ENCODE assay signal across 21 cellular contexts in the genomic region with DNA sequence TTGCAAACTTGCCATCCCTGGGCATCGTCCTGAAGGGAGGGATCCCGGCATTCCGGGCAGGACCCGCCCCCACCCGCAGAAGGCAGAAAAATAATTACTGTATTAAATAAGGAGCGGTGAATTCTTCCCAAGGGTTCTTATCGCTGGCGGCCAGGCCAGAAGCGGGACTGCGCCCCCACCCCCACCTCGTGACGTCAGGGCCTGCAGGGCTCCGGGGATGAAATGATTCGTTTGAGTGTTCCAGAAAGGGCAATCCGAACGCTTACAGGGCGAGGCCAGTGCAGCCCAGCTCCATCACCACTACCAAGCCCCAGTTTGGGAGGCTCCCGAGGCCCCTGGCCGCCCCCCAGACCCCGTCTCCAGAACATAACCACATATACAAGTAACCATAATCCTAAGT. TPM values are rescaled to one million over a fixed set of nuclear protein-coding genes. Genes with fewer than 3 reads are reported as not detected.
DNase-seq lines count a peak whose midpoint lies in the region; ATAC-seq and TF ChIP-seq lines count a peak whose summit lies in the region.
"Had no signal": no experiment of that assay in that cellular context is flagged by ENCODE, and none has a peak within 500 bp of the region (broad histone marks: within the 10 kb centered on the region; RNA-seq: fewer than 3 reads in every experiment).

No MANE protein-coding gene starts in this region.

- peaks cover 7 to 67% (median 63%) of the 10 kb centered on the region in 3 experiments; a peak in 5 of 7 replicates for H3K36me3 Mint-ChIP-seq in H9 (ENCODE audit: insufficient read depth in 1 of 3, low read depth in 3 of 3)

- H2BK12ac ChIP-seq in H9 (ENCODE audit: insufficient read length, low read depth, low read length) = no peak overlapping the region

- no peak overlapping the region for H2BK20ac ChIP-seq in H9 (ENCODE audit: low read depth, low read length, poor library complexity, severe bottlenecking)

- H4K91ac ChIP-seq in H9 (ENCODE audit: insufficient read length, low read depth, low read length) = no peak overlapping the region

- no peak overlapping the region for H2BK120ac ChIP-seq in H9 (ENCODE audit: low read depth, low read length, poor library complexity, severe bottlenecking)

- H3K4me3 Mint-ChIP-seq in H9 = peak overlapping the region in 1 of 2 experiments; percentile 51; a peak in 1 of 5 replicates
- H3K4me3 Mint-ChIP-seq: activated naive CD8-positive, alpha-beta T cell; activated T-helper 1 cell treated with anti-CD3 and anti-CD28 coated beads, Interleukin-12 subunit alpha, Interleukin-12 subunit beta, Interleukin-2, Interleukin-4 antibody, amounts not matched to agents 30 ng/mL and 10 ng/mL and 1 ng/mL, durations not matched to agents 14 hours and 24 hours and 36 hours; dendritic cell treated with granulocyte-macrophage colony-stimulating factor and Interleukin-4, amounts not matched to agents 40 ng/mL and 50 ng/mL, for 4 days had no signal

- H3K27me3 Mint-ChIP-seq in H9 (ENCODE audit: low read depth) = no peaks in the 10 kb centered on the region

- H3K4me1 ChIP-seq in H9 (ENCODE audit: insufficient read depth, low read length) (peaks cover 20% of the 10 kb centered on the region), rectal smooth muscle tissue (ENCODE audit: control insufficient read depth, insufficient read depth, low read length) (no peaks in the 10 kb centered on the region), spleen (no peaks in the 10 kb centered on the region)
- H3K4me1 ChIP-seq: uterus had no signal

- H3K4me2 ChIP-seq in H9 (ENCODE audit: insufficient read depth, insufficient read length, low read length) = no peak overlapping the region

- H3K9me3 Mint-ChIP-seq in H9 = peaks cover 0 to 3% of the 10 kb centered on the region in 2 experiments; a peak in 1 of 5 replicates
- H3K9me3 Mint-ChIP-seq: activated T-helper 1 cell treated with anti-CD3 and anti-CD28 coated beads, Interleukin-12 subunit alpha, Interleukin-12 subunit beta, Interleukin-2, Interleukin-4 antibody, amounts not matched to agents 30 ng/mL and 10 ng/mL and 1 ng/mL, durations not matched to agents 14 hours and 24 hours and 36 hours; dendritic cell treated with granulocyte-macrophage colony-stimulating factor and Interleukin-4, amounts not matched to agents 40 ng/mL and 50 ng/mL, for 4 days had no signal

- H3K27ac Mint-ChIP-seq in H9 = peak overlapping the region in 2 of 3 experiments; percentile 89 to 94; a peak in 3 of 7 replicates
- H3K27ac Mint-ChIP-seq: activated naive CD8-positive, alpha-beta T cell; dendritic cell treated with granulocyte-macrophage colony-stimulating factor and Interleukin-4, amounts not matched to agents 40 ng/mL and 50 ng/mL, for 4 days had no signal

- no CpG with 5 or more reads among the region's 20 CpGs for WGBS in H9 (ENCODE audit: extremely low coverage, insufficient read length, low lambda C conversion rate)
- WGBS in spleen, 5 donors = 6 to 19% (median 8%) methylated on average over 20 of the region's 20 CpGs
- WGBS in lower leg skin, 2 donors = 17 to 25% methylated on average over 16 to 20 of the region's 20 CpGs

- H3K18ac ChIP-seq in H9 (ENCODE audit: insufficient read length, low read depth, low read length) = no peak overlapping the region

- H2AK5ac ChIP-seq in H9 (ENCODE audit: insufficient read length, low read length) = no peak overlapping the region

- H3K27ac ChIP-seq in H9 (ENCODE audit: insufficient read length, low read depth, low read length) (no peak overlapping the region), rectal smooth muscle tissue (ENCODE audit: low read depth, low read length) (peak overlapping the region; percentile 7), spleen (no peak overlapping the region)
- H3K27ac ChIP-seq: left ventricle myocardium inferior, uterus had no signal

- H2BK5ac ChIP-seq in H9 (ENCODE audit: insufficient read length, low read length) = no peak overlapping the region

- no peak overlapping the region for H3K4ac ChIP-seq in H9 (ENCODE audit: low read depth, low read length)

- H3K9ac ChIP-seq in H9 (ENCODE audit: extremely low read depth, insufficient read length, low read length) = no peak overlapping the region
- H3K9ac ChIP-seq in rectal smooth muscle tissue (ENCODE audit: low read length) = no peak overlapping the region

- peaks cover 13% of the 10 kb centered on the region; the same call in 1 of the 2 replicates for H3K79me2 ChIP-seq in H9 (ENCODE audit: insufficient read depth, low read length)

- no peak overlapping the region for H2BK15ac ChIP-seq in H9 (ENCODE audit: low read depth, low read length)

- no peak overlapping the region for H3K56ac ChIP-seq in H9 (ENCODE audit: insufficient read length, low read depth, low read length)

- H4K5ac ChIP-seq in H9 (ENCODE audit: insufficient read length, low read depth, low read length) = no peak overlapping the region

- no peak for ATAC-seq in GM21529 (IDR thresholded peaks at IDR 0.05; ENCODE audit: unreplicated experiment)
- ATAC-seq: Right ventricle myocardium inferior had no signal

- no peaks in the 10 kb centered on the region for H4K20me1 ChIP-seq in H9 (ENCODE audit: control insufficient read depth, insufficient read depth, insufficient read length)

- peaks cover 11% of the 10 kb centered on the region for H3K23me2 ChIP-seq in H9 (ENCODE audit: insufficient read length, low read depth, low read length, poor library complexity, severe bottlenecking)

- H3T11ph ChIP-seq in H9 (ENCODE audit: low read length) = no peak overlapping the region

- H3K27me3 ChIP-seq in H9 (ENCODE audit: insufficient read depth, low read length) (peaks cover 9% of the 10 kb centered on the region; the same call in 1 of the 2 replicates), rectal smooth muscle tissue (ENCODE audit: control insufficient read depth, insufficient read depth, low read length) (peaks cover 57% of the 10 kb centered on the region), spleen (replicated peaks in 1 of 7) (peaks cover 8 to 100% (median 100%) of the 10 kb centered on the region in 7 donors)

- TF ChIP-seq POLR2A in spleen (IDR thresholded peaks at IDR 0.05) (no peak), lower leg skin (IDR thresholded peaks at IDR 0.05) (no peak)

- H3K9me3 ChIP-seq in H9 (ENCODE audit: control insufficient read depth, low read depth, low read length) = no peaks in the 10 kb centered on the region
- peaks cover 0 to 14% (median 0%) of the 10 kb centered on the region in 8 donors for H3K9me3 ChIP-seq in spleen
- H3K9me3 ChIP-seq: left ventricle myocardium inferior, uterus had no signal

- H4K8ac ChIP-seq in H9 (replicated peaks; ENCODE audit: insufficient read length, low read depth, low read length) = no peak overlapping the region

- H3K79me1 ChIP-seq in H9 (ENCODE audit: insufficient read depth, low read depth, low read length, poor library complexity, severe bottlenecking) = no peaks in the 10 kb centered on the region

- no peak overlapping the region for H3K14ac ChIP-seq in H9 (ENCODE audit: insufficient read depth, low read length)

- H3K4me3 ChIP-seq in rectal smooth muscle tissue (ENCODE audit: low read length) (no peak overlapping the region), spleen (no peak overlapping the region), lower leg skin (ENCODE audit: low read depth, poor library complexity, severe bottlenecking) (no peak overlapping the region)
- H3K4me3 ChIP-seq: left ventricle myocardium inferior, uterus had no signal

- H3K23ac ChIP-seq in H9 (ENCODE audit: insufficient read length, low read depth, low read length) = no peak overlapping the region

- TF ChIP-seq CTCF in H9 (conservative IDR thresholded peaks at IDR 0.05) (no peak), spleen (IDR thresholded peaks at IDR 0.05 in 8 of 11, conservative IDR thresholded peaks at IDR 0.05 in 3 of 11) (no peak), lower leg skin (IDR thresholded peaks at IDR 0.05) (no peak)

- H3K36me3 ChIP-seq in rectal smooth muscle tissue (ENCODE audit: control insufficient read depth, insufficient read depth, low read length) (no peaks in the 10 kb centered on the region), spleen (no peaks in the 10 kb centered on the region)
- H3K36me3 ChIP-seq: left ventricle myocardium inferior, uterus had no signal

- DNase-seq in H9 (no peak), astrocyte of the hippocampus (ENCODE audit: low read depth, low spot score) (peak; percentile 95), globus pallidus (ENCODE audit: low spot score) (peak; percentile 69), spleen (no peak), lower leg skin (ENCODE audit: low spot score in 2 of 2) (no peak)
- no peak for DNase-seq in stimulated activated CD8-positive, alpha-beta memory T cell treated with anti-CD3 and anti-CD28 coated beads, Interleukin-4, amount 100 ng/mL, for 48 hours
- DNase-seq: left ventricle myocardium inferior, NCI-H1092, NCI-H524 treated with DMSO at 0.1 percent for 48 hours, SW 1271, uterus had no signal

- H3K4me1 Mint-ChIP-seq in H9 = peaks cover 85 to 87% of the 10 kb centered on the region in 2 experiments
- H3K4me1 Mint-ChIP-seq: CD14-positive monocyte had no signal

- H2AFZ ChIP-seq in H9 (ENCODE audit: low read length) = no peak overlapping the region

- intact Hi-C loops in spleen (cut with DNase I; ENCODE audit: low total_unique reads) (no loop called here), lower leg skin (cut with DNase I; ENCODE audit: low total_unique reads) (no loop called here)

RNA-seq across cellular contexts. Expression of a gene that starts 8.6 kb away (rescaled TPM):
- total RNA-seq in H9 (2021) = 307 and 316 TPM in 2 replicates
- total RNA-seq in spleen = under 1 TPM in 2 of 7 donors, not detected in 5; 0.10 to 0.43 TPM
- polyA plus RNA-seq in spleen = under 1 TPM; 0.02 to 0.54 (median 0.05) TPM
- 1 to 10 TPM in 3 of 4 donors, under 1 TPM in 1; 0.20 to 3.3 (median 1.1) TPM for total RNA-seq in lower leg skin
- total RNA-seq: LHCN-M2, omental fat pad had no signal
- polyA plus RNA-seq: AG04450, CD14-positive monocyte had no signal

Comparison
In these comparisons a context has a peak if more than half of its experiments do, and no peak if none do; other contexts are left out.
1. DNase-seq: peak in astrocyte of the hippocampus (single experiment) and globus pallidus (single experiment); none in H9 (single experiment), stimulated activated CD8-positive, alpha-beta memory T cell treated with anti-CD3 and anti-CD28 coated beads, Interleukin-4, amount 100 ng/mL, for 48 hours (single experiment), spleen (single experiment) and lower leg skin (0 of 2).
2. RNA of a gene that starts 8.6 kb away (total RNA-seq): 307 to 316 TPM in H9; 0.20 to 3.3 TPM in lower leg skin and 0.10 to 0.43 TPM in spleen; every median in the first group is over 10 times any median in the second.